In the genomic region with DNA sequence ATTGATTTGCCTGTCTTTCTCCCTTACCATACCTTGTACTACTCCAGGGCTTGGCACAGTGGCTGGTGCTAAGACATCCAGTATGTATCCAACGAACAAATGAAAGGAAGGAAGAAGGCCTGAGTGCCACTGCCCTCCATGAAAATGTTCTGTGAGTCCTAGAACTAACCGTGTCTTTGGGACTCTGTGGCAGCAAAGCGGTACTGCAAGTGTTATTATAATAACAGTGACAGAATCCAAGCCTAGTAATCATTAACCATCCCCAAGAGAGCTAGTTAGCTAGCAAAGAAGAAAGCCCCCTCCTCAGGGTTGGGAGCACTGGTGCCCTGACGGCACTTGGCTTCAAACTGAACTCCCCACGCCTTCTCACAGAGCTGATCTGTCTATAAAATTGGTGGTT, we compare ENCODE assay signal across 21 cellular contexts.
A peak's percentile ranks its signal among the peaks of the same experiment; 100 is the strongest.
DNase-seq lines count a peak whose midpoint lies in the region; ATAC-seq, FAIRE-seq and TF ChIP-seq lines count a peak whose summit lies in the region.
"Had no signal": no experiment of that assay in that cellular context is flagged by ENCODE, and none has a peak within 500 bp of the region (broad histone marks: within the 10 kb centered on the region; RNA-seq: fewer than 3 reads in every experiment).

No MANE protein-coding gene starts in this region.

- TF ChIP-seq POLR2A in body of pancreas (IDR thresholded peaks at IDR 0.05): no peak
- no peak for TF ChIP-seq POLR2A in HepG2 (IDR thresholded peaks at IDR 0.05; ENCODE audit: insufficient read depth in 1 of 2, low read depth in 2 of 2, low read length in 2 of 2)

- POLR2A ChIA-PET in HepG2 (lab: Yijun Ruan, JAX): no interaction called here

- peak; percentile 15 for FAIRE-seq in HepG2 (lab: Jason Lieb, UNC)
- FAIRE-seq: D721Med had no signal

- TF ChIP-seq CTCF in body of pancreas (IDR thresholded peaks at IDR 0.05): peak in 5 of 7 experiments; percentile 20 to 36 (median 28)
- no peak for TF ChIP-seq CTCF in HepG2 (CRISPR knock-in tag; IDR thresholded peaks at IDR 0.05)
- TF ChIP-seq CTCF in progenitor cell of endocrine pancreas (IDR thresholded peaks at IDR 0.05; ENCODE audit: unreplicated experiment): peak; percentile 56

- peak overlapping the region; percentile 88 for H3K27ac Mint-ChIP-seq in progenitor cell of endocrine pancreas
- H3K27ac Mint-ChIP-seq: GM23338 had no signal

- no peak overlapping the region for H3K9ac ChIP-seq in HepG2 (ENCODE audit: insufficient read depth, low read depth, low read length)
- H3K9ac ChIP-seq: SK-N-SH had no signal

- no peaks in the 10 kb centered on the region for H3K79me2 ChIP-seq in HepG2 (ENCODE audit: insufficient read depth, low read length)

- H2AFZ ChIP-seq in HepG2 (ENCODE audit: low read length): no peak overlapping the region
- H2AFZ ChIP-seq: GM23338 had no signal

- H3K27me3 Mint-ChIP-seq in progenitor cell of endocrine pancreas: no peaks in the 10 kb centered on the region

- H3K36me3 ChIP-seq in H7 (replicated peaks; ENCODE audit: control insufficient read depth, insufficient read depth, low read length) (no peaks in the 10 kb centered on the region), body of pancreas (replicated peaks in 1 of 2; ENCODE audit: insufficient read depth in 1 of 2, low read depth in 2 of 2) (no peaks in the 10 kb centered on the region), HepG2 (replicated peaks in 1 of 2; ENCODE audit: control insufficient read depth in 1 of 2, insufficient read depth in 2 of 2, low read length in 2 of 2) (no peaks in the 10 kb centered on the region)
- H3K36me3 ChIP-seq: MG63 had no signal

- TF ChIP-seq EP300 in HepG2 (IDR thresholded peaks at IDR 0.05; ENCODE audit: low read depth in 2 of 2, low read length in 2 of 2): no peak
- no peak for TF ChIP-seq EP300 in HepG2 (CRISPR knock-in tag; IDR thresholded peaks at IDR 0.05; ENCODE audit: borderline replicate concordance)

- H3K4me1 Mint-ChIP-seq in progenitor cell of endocrine pancreas (ENCODE audit: low read depth): peaks cover 50% of the 10 kb centered on the region
- H3K4me1 Mint-ChIP-seq: GM23338 had no signal

- CTCF ChIA-PET in HepG2 (lab: Yijun Ruan, JAX; ENCODE audit: low intra/inter-chr PET ratio, low total read pairs): no interaction called here

- H3K4me3 Mint-ChIP-seq in progenitor cell of endocrine pancreas (ENCODE audit: low read depth): no peak overlapping the region
- H3K4me3 Mint-ChIP-seq: GM23338 had no signal

- WGBS in body of pancreas, 2 donors: 27 to 35% methylated on average over 5 of the region's 5 CpGs
- 3% methylated on average over 5 of the region's 5 CpGs for WGBS in HepG2 (ENCODE audit: low lambda C conversion rate)

- in situ Hi-C loops in HepG2 (cut with HindIII; ENCODE audit: extremely low pct_ligation_motif_present, low pct_unique_long_range_greater_than_20kb): no loop called here

- peaks cover 0 to 8% (median 0%) of the 10 kb centered on the region in 3 donors for H3K9me3 ChIP-seq in body of pancreas
- H3K9me3 ChIP-seq in HepG2 (ENCODE audit: low read length): peaks cover 44% of the 10 kb centered on the region
- H3K9me3 ChIP-seq: SK-N-SH had no signal

- peaks cover 9% of the 10 kb centered on the region for H3K9me3 Mint-ChIP-seq in progenitor cell of endocrine pancreas (ENCODE audit: low read depth)

- H3K27me3 ChIP-seq in H7 (ENCODE audit: control insufficient read depth, insufficient read depth, low read length) (no peaks in the 10 kb centered on the region), body of pancreas (no peaks in the 10 kb centered on the region), HepG2 (ENCODE audit: control insufficient read depth in 1 of 2, insufficient read depth in 2 of 2, low read length in 2 of 2) (0 out of 5 replicates have a peak, but pooled peaks cover 0 to 1% of the 10 kb centered on the region in 2 experiments)
- H3K27me3 ChIP-seq: MG63 had no signal

- intact Hi-C loops in body of pancreas (cut with DNase I): no loop called here
- intact Hi-C loops in HepG2 (cut with micrococcal nuclease; ENCODE audit: unreplicated experiment): no loop called here
- intact Hi-C loops in Right ventricle myocardium inferior (cut with DNase I): no loop called here

- peak; percentile 18 for DNase-seq in H7
- peak in 3 of 4 donors; percentile 7 to 21 (median 13) for DNase-seq in body of pancreas
- DNase-seq in HepG2 (ENCODE audit: low spot score): no peak
- DNase-seq in progenitor cell of endocrine pancreas (ENCODE audit: low spot score, unreplicated experiment): no peak
- DNase-seq in NCI-H345 treated with DMSO at 0.1 percent for 48 hours (lab: John Stamatoyannopoulos, UW; ENCODE audit: unreplicated experiment): no peak
- DNase-seq in Right ventricle myocardium inferior (ENCODE audit: missing footprints): no peak
- no peak for DNase-seq in stimulated activated naive CD4-positive, alpha-beta T cell (lab: John Stamatoyannopoulos, UW)
- no peak for DNase-seq in superior temporal gyrus (ENCODE audit: extremely low spot score)
- DNase-seq: EL; GF-D8; MG63; NCI-H1417; NCI-H1694 treated with DMSO at 0.1 percent for 48 hours; NCI-H446 treated with DMSO at 0.1 percent for 48 hours; NK-92 treated with Interleukin-12 subunit alpha and Interleukin-12 subunit beta, amount 100 ng/mL, for 24 hours; SIG-M5; SK-N-SH had no signal

- H3K4me1 ChIP-seq in body of pancreas: peaks cover 7% of the 10 kb centered on the region
- H3K4me1 ChIP-seq in HepG2 (ENCODE audit: insufficient read depth, low read length): no peaks in the 10 kb centered on the region

- ATAC-seq in body of pancreas (peak; percentile 58), HepG2 (peak; percentile 87), Right ventricle myocardium inferior (no peak)
- ATAC-seq: GM23338 had no signal

- peaks cover 4% of the 10 kb centered on the region for H3K36me3 Mint-ChIP-seq in progenitor cell of endocrine pancreas (ENCODE audit: insufficient read depth)

- no peak overlapping the region for H3K4me2 ChIP-seq in HepG2 (ENCODE audit: low read depth, low read length)
- H3K4me2 ChIP-seq: GM23338, SK-N-SH had no signal

- BruUV-seq in HepG2 (replicated peaks; lab: Mats Ljungman, UMichigan): no TSS peak

- H4K20me1 ChIP-seq in HepG2 (ENCODE audit: insufficient read depth, low read length): no peaks in the 10 kb centered on the region

- no peak for TF ChIP-seq RAD21 in HepG2 (CRISPR knock-in tag; IDR thresholded peaks at IDR 0.05)

- H3K27ac ChIP-seq in body of pancreas (peak overlapping the region in 2 of 4 donors; percentile 0 to 36), HepG2 (ENCODE audit: extremely low read length, insufficient read depth, low read length) (no peak overlapping the region)
- H3K27ac ChIP-seq: C4-2B, RWPE1 had no signal

- H3K4me3 ChIP-seq in H7 (ENCODE audit: insufficient read depth, low read depth, low read length): no peak overlapping the region
- H3K4me3 ChIP-seq in body of pancreas: no peak overlapping the region
- no peak overlapping the region for H3K4me3 ChIP-seq in HepG2 (replicated peaks in 1 of 3; ENCODE audit: insufficient read depth in 1 of 3, low read depth in 2 of 3, low read length in 3 of 3)
- H3K4me3 ChIP-seq: GM23338, MG63 had no signal

TF ChIP-seq in HepG2, 621 proteins besides CTCF, POLR2A, EP300 and RAD21 (continues in another document):
- TF ChIP-seq ZNF558 (CRISPR knock-in tag; IDR thresholded peaks at IDR 0.05; ENCODE audit: borderline replicate concordance): no peak
- TF ChIP-seq, protein P1, sequence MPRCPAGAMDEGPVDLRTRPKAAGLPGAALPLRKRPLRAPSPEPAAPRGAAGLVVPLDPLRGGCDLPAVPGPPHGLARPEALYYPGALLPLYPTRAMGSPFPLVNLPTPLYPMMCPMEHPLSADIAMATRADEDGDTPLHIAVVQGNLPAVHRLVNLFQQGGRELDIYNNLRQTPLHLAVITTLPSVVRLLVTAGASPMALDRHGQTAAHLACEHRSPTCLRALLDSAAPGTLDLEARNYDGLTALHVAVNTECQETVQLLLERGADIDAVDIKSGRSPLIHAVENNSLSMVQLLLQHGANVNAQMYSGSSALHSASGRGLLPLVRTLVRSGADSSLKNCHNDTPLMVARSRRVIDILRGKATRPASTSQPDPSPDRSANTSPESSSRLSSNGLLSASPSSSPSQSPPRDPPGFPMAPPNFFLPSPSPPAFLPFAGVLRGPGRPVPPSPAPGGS (CRISPR knock-in tag; IDR thresholded peaks at IDR 0.05): no peak
- TF ChIP-seq ZNF563 (CRISPR knock-in tag; IDR thresholded peaks at IDR 0.05): no peak
- TF ChIP-seq, protein P2, sequence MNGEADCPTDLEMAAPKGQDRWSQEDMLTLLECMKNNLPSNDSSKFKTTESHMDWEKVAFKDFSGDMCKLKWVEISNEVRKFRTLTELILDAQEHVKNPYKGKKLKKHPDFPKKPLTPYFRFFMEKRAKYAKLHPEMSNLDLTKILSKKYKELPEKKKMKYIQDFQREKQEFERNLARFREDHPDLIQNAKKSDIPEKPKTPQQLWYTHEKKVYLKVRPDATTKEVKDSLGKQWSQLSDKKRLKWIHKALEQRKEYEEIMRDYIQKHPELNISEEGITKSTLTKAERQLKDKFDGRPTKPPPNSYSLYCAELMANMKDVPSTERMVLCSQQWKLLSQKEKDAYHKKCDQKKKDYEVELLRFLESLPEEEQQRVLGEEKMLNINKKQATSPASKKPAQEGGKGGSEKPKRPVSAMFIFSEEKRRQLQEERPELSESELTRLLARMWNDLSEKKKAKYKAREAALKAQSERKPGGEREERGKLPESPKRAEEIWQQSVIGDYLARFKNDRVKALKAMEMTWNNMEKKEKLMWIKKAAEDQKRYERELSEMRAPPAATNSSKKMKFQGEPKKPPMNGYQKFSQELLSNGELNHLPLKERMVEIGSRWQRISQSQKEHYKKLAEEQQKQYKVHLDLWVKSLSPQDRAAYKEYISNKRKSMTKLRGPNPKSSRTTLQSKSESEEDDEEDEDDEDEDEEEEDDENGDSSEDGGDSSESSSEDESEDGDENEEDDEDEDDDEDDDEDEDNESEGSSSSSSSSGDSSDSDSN (CRISPR knock-in tag; IDR thresholded peaks at IDR 0.05): no peak
- TF ChIP-seq MEF2D (CRISPR knock-in tag; IDR thresholded peaks at IDR 0.05): no peak
- TF ChIP-seq TBL1XR1 (IDR thresholded peaks at IDR 0.05; ENCODE audit: borderline replicate concordance, low read length, partially characterized antibody): no peak
- TF ChIP-seq EHMT2 (IDR thresholded peaks at IDR 0.05; ENCODE audit: borderline replicate concordance, low read depth, low read length): no peak
- TF ChIP-seq SRSF4 (IDR thresholded peaks at IDR 0.05; ENCODE audit: low read depth, low read length, poor library complexity, severe bottlenecking): no peak
- TF ChIP-seq ZNF7 (CRISPR knock-in tag; IDR thresholded peaks at IDR 0.05): no peak
- TF ChIP-seq GATAD2A (CRISPR knock-in tag; IDR thresholded peaks at IDR 0.05): no peak

Comparison
In these comparisons a context has a peak if more than half of its experiments do, and no peak if none do; other contexts are left out.
1. DNase-seq: peak in H7 (single experiment) and body of pancreas (3 of 4); none in HepG2 (single experiment), progenitor cell of endocrine pancreas (single experiment), NCI-H345 treated with DMSO at 0.1 percent for 48 hours (single experiment), Right ventricle myocardium inferior (single experiment), stimulated activated naive CD4-positive, alpha-beta T cell (0 of 6) and superior temporal gyrus (single experiment).